15 cellular contexts compared by ENCODE assay signal in genomic region chr11:92227954-92228935, GRCh38. TPM values are rescaled to one million over a fixed set of nuclear protein-coding genes. Genes with fewer than 3 reads are reported as not detected.
DNase-seq lines count a peak whose midpoint lies in the region; ATAC-seq and TF ChIP-seq lines count a peak whose summit lies in the region.
"Had no signal": no experiment of that assay in that cellular context is flagged by ENCODE, and none has a peak within 500 bp of the region (broad histone marks: within the 10 kb centered on the region; RNA-seq: fewer than 3 reads in every experiment).

No MANE protein-coding gene starts in this region.

- no peak for ATAC-seq in GM21526 (IDR thresholded peaks at IDR 0.05; ENCODE audit: low FRiP score, unreplicated experiment)

- H3K9me3 Mint-ChIP-seq in brain (peaks cover 0 to 2% (median 0%) of the 10 kb centered on the region in 5 experiments), nephron progenitor cell (no peaks in the 10 kb centered on the region)
- H3K9me3 Mint-ChIP-seq: dendritic cell treated with granulocyte-macrophage colony-stimulating factor and Interleukin-4, amounts not matched to agents 40 ng/mL and 50 ng/mL, for 4 days had no signal

- peaks cover 36% of the 10 kb centered on the region for H3K27me3 Mint-ChIP-seq in brain
- peaks cover 6% of the 10 kb centered on the region for H3K27me3 Mint-ChIP-seq in nephron progenitor cell (ENCODE audit: low read depth, poor library complexity)

- no peaks in the 10 kb centered on the region for H3K36me3 ChIP-seq in BE2C
- H3K36me3 ChIP-seq: vagina had no signal

- DNase-seq in BE2C (peak; percentile 12), LHCN-M2 (ENCODE audit: low read depth) (peak; percentile 54), nephron progenitor cell (no peak), NOMO-1 (lab: John Stamatoyannopoulos, UW; ENCODE audit: unreplicated experiment in 2 of 2) (no peak), posterior cingulate gyrus (no peak), KG1 (lab: John Stamatoyannopoulos, UW) (no peak)
- DNase-seq: activated CD4-positive, CD25-positive, alpha-beta regulatory T cell treated with anti-CD3 and anti-CD28 coated beads, Interleukin-2, amount 50 U/mL, for 72 hours; activated T-cell treated with anti-CD3 and anti-CD28 coated beads, Interleukin-2, amount 50 U/mL, for 1 hour; AML-193; NCI-H2029 treated with DMSO at 0.1 percent for 48 hours; T-helper 1 cell had no signal

- H3K36me3 Mint-ChIP-seq in brain (no peaks in the 10 kb centered on the region), nephron progenitor cell (ENCODE audit: low read depth) (no peaks in the 10 kb centered on the region)

- H3K27me3 ChIP-seq in BE2C = peaks cover 37% of the 10 kb centered on the region
- H3K27me3 ChIP-seq: vagina had no signal

- peak overlapping the region; percentile 69 to 99 (median 97) for H3K27ac Mint-ChIP-seq in brain
- peak overlapping the region; percentile 21 for H3K27ac Mint-ChIP-seq in nephron progenitor cell
- H3K27ac Mint-ChIP-seq: dendritic cell treated with granulocyte-macrophage colony-stimulating factor and Interleukin-4, amounts not matched to agents 40 ng/mL and 50 ng/mL, for 4 days had no signal

- TF ChIP-seq CTCF in BE2C (IDR thresholded peaks at IDR 0.05; ENCODE audit: low read depth, low read length) = no peak
- no peak for TF ChIP-seq CTCF in brain (conservative IDR thresholded peaks at IDR 0.05)
- TF ChIP-seq CTCF in nephron progenitor cell (IDR thresholded peaks at IDR 0.05) = no peak

- H3K4me1 Mint-ChIP-seq in brain = peaks cover 72% of the 10 kb centered on the region
- peaks cover 58% of the 10 kb centered on the region for H3K4me1 Mint-ChIP-seq in nephron progenitor cell

- H3K4me3 Mint-ChIP-seq in brain = peak overlapping the region; percentile 93 to 97 (median 93)
- peak overlapping the region; percentile 96 for H3K4me3 Mint-ChIP-seq in nephron progenitor cell
- H3K4me3 Mint-ChIP-seq: dendritic cell treated with granulocyte-macrophage colony-stimulating factor and Interleukin-4, amounts not matched to agents 40 ng/mL and 50 ng/mL, for 4 days had no signal

- no peaks in the 10 kb centered on the region for H3K9me3 ChIP-seq in BE2C
- H3K9me3 ChIP-seq: vagina had no signal

- intact Hi-C loops in posterior cingulate gyrus (cut with DNase I) = no loop called here

- H3K4me3 ChIP-seq in BE2C (ENCODE audit: low read depth, low read length) = no peak overlapping the region

- H3K4me1 ChIP-seq in BE2C = peaks cover 3% of the 10 kb centered on the region

RNA-seq across cellular contexts. Expression of gene FAT3, which starts 3.6 kb away (rescaled TPM):
- polyA plus RNA-seq in BE2C (2012; ENCODE audit: insufficient read depth, insufficient read length, low read depth) = 0.39 TPM
- total RNA-seq in LHCN-M2 (2014; rRNA removed) = under 0.01 and 0.06 TPM in 2 replicates
- 0.22 TPM for polyA plus RNA-seq in LHCN-M2 (2012)
- polyA plus RNA-seq in brain (ENCODE audit: insufficient read depth, low read depth, low replicate concordance) = 0.85 TPM

Comparison
In these comparisons a context has a peak if more than half of its experiments do, and no peak if none do; other contexts are left out.
1. DNase-seq: peak in BE2C (single experiment) and LHCN-M2 (single experiment); none in nephron progenitor cell (single experiment), NOMO-1 (0 of 2), posterior cingulate gyrus (0 of 10) and KG1 (single experiment).